ENCODE assay signal across 12 cellular contexts in the genomic region with DNA sequence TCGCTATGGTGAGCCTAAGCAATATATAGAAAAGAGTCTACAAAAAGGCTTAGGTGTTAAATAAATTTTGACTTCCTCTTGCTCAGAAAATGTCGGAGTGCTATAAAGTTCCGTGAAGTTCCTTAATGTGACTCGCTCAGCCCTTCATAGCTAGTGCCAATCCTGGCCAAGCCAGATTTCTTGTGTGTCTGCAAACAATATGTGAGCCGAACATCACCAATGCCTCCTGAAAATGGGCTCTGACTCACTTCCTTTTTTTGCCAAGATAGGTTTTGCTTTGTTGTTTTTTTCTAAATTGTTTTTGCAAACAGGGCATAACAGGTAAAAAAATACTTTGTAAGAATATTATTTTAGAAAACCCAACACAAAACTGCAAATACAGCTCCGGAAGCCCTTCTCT. TPM values are rescaled to one million over a fixed set of nuclear protein-coding genes. Genes with fewer than 3 reads are reported as not detected.
DNase-seq lines count a peak whose midpoint lies in the region; ATAC-seq and TF ChIP-seq lines count a peak whose summit lies in the region.
"Had no signal": no experiment of that assay in that cellular context is flagged by ENCODE, and none has a peak within 500 bp of the region (broad histone marks: within the 10 kb centered on the region; RNA-seq: fewer than 3 reads in every experiment).

No MANE protein-coding gene starts in this region.

- H3K27me3 Mint-ChIP-seq in CD8-positive, alpha-beta T cell (ENCODE audit: low read depth), result no peaks in the 10 kb centered on the region
- no peaks in the 10 kb centered on the region for H3K27me3 Mint-ChIP-seq in activated T-helper 2 cell treated with anti-CD3 and anti-CD28 coated beads, Interferon-gamma antibody, Interleukin-2, Interleukin-4, amounts not matched to agents 10 μg/mL and 5 μg/mL and 100 μg/mL, durations not matched to agents 14 hours and 24 hours and 36 hours (ENCODE audit: low read depth)
- peaks cover under 1% of the 10 kb centered on the region for H3K27me3 Mint-ChIP-seq in nephron progenitor cell (ENCODE audit: low read depth, poor library complexity)

- TF ChIP-seq CTCF in CD8-positive, alpha-beta T cell (IDR thresholded peaks at IDR 0.05), result no peak
- TF ChIP-seq CTCF in lower lobe of right lung (IDR thresholded peaks at IDR 0.05) (no peak), nephron progenitor cell (IDR thresholded peaks at IDR 0.05) (no peak)

- no peak overlapping the region for H3K4me3 ChIP-seq in CD8-positive, alpha-beta T cell (ENCODE audit: low read depth, low read length)
- H3K4me3 ChIP-seq in lower lobe of right lung, result no peak overlapping the region
- H3K4me3 ChIP-seq: upper lobe of left lung had no signal

- intact Hi-C loops in CD8-positive, alpha-beta T cell (cut with DNase I, micrococcal nuclease), result loop anchor here in 1 of 2 experiments (1.0 to 5.0 kb wide), 3 partner anchors 10 to 98 kb away; no protein-coding TSS in a partner anchor
- intact Hi-C loops in activated T-helper 2 cell treated with anti-CD3 and anti-CD28 coated beads, Interferon-gamma antibody, Interleukin-2, Interleukin-4, amounts not matched to agents 10 μg/mL and 5 μg/mL and 100 μg/mL, durations not matched to agents 14 hours and 24 hours and 36 hours (cut with micrococcal nuclease), result no loop called here
- intact Hi-C loops in lower lobe of right lung (cut with DNase I), result no loop called here

- POLR2A ChIA-PET in CD8-positive, alpha-beta T cell (lab: Charles Lee), result interaction anchor here (0.7 to 3.8 kb wide), 8 partner anchors 10 to 190 kb away, joined by 3 to 18 read pairs (median 4); a partner anchor contains a TSS

- H3K27ac ChIP-seq in CD8-positive, alpha-beta T cell (ENCODE audit: low read depth, low read length), result no peak overlapping the region
- no peak overlapping the region for H3K27ac ChIP-seq in lower lobe of right lung

- peak; percentile 52 for ATAC-seq in CD8-positive, alpha-beta T cell
- ATAC-seq in lower lobe of right lung (no peak), HG03432 (IDR thresholded peaks at IDR 0.05; ENCODE audit: unreplicated experiment) (no peak)
- ATAC-seq: left ventricle myocardium superior, WTC11 had no signal

- peaks cover 9% of the 10 kb centered on the region for H3K9me3 Mint-ChIP-seq in CD8-positive, alpha-beta T cell
- H3K9me3 Mint-ChIP-seq in activated T-helper 2 cell treated with anti-CD3 and anti-CD28 coated beads, Interferon-gamma antibody, Interleukin-2, Interleukin-4, amounts not matched to agents 10 μg/mL and 5 μg/mL and 100 μg/mL, durations not matched to agents 14 hours and 24 hours and 36 hours, result peaks cover 18% of the 10 kb centered on the region
- peaks cover 4% of the 10 kb centered on the region for H3K9me3 Mint-ChIP-seq in nephron progenitor cell

- H3K9me3 ChIP-seq in CD8-positive, alpha-beta T cell (ENCODE audit: low read length), result no peaks in the 10 kb centered on the region
- no peaks in the 10 kb centered on the region for H3K9me3 ChIP-seq in lower lobe of right lung
- H3K9me3 ChIP-seq: upper lobe of left lung had no signal

- CTCF ChIA-PET in CD8-positive, alpha-beta T cell (lab: Charles Lee), result interaction anchor here (0.6 to 2.2 kb wide), 7 partner anchors 9 to 231 kb away, joined by 3 to 7 read pairs (median 4); no protein-coding TSS in a partner anchor

- H3K4me1 ChIP-seq in CD8-positive, alpha-beta T cell (ENCODE audit: insufficient read depth, low read length), result peaks cover 75% of the 10 kb centered on the region
- H3K4me1 ChIP-seq in lower lobe of right lung, result peaks cover 73% of the 10 kb centered on the region

- peaks cover 22% of the 10 kb centered on the region for H3K36me3 ChIP-seq in CD8-positive, alpha-beta T cell (ENCODE audit: insufficient read depth, low read length)
- H3K36me3 ChIP-seq in lower lobe of right lung, result peaks cover 39% of the 10 kb centered on the region

- peak overlapping the region; percentile 37 for H3K4me3 Mint-ChIP-seq in CD8-positive, alpha-beta T cell
- no peak overlapping the region for H3K4me3 Mint-ChIP-seq in activated T-helper 2 cell treated with anti-CD3 and anti-CD28 coated beads, Interferon-gamma antibody, Interleukin-2, Interleukin-4, amounts not matched to agents 10 μg/mL and 5 μg/mL and 100 μg/mL, durations not matched to agents 14 hours and 24 hours and 36 hours (ENCODE audit: low read depth)
- no peak overlapping the region for H3K4me3 Mint-ChIP-seq in nephron progenitor cell
- H3K4me3 Mint-ChIP-seq: WTC11 had no signal

- peaks cover 90% of the 10 kb centered on the region for H3K4me1 Mint-ChIP-seq in CD8-positive, alpha-beta T cell (ENCODE audit: low read depth)
- peaks cover 49% of the 10 kb centered on the region for H3K4me1 Mint-ChIP-seq in activated T-helper 2 cell treated with anti-CD3 and anti-CD28 coated beads, Interferon-gamma antibody, Interleukin-2, Interleukin-4, amounts not matched to agents 10 μg/mL and 5 μg/mL and 100 μg/mL, durations not matched to agents 14 hours and 24 hours and 36 hours (ENCODE audit: low read depth)
- H3K4me1 Mint-ChIP-seq in nephron progenitor cell, result peaks cover 4% of the 10 kb centered on the region

- H3K27ac Mint-ChIP-seq in CD8-positive, alpha-beta T cell, result peak overlapping the region; percentile 81
- peak overlapping the region; percentile 61 for H3K27ac Mint-ChIP-seq in activated T-helper 2 cell treated with anti-CD3 and anti-CD28 coated beads, Interferon-gamma antibody, Interleukin-2, Interleukin-4, amounts not matched to agents 10 μg/mL and 5 μg/mL and 100 μg/mL, durations not matched to agents 14 hours and 24 hours and 36 hours
- H3K27ac Mint-ChIP-seq in nephron progenitor cell, result no peak overlapping the region
- H3K27ac Mint-ChIP-seq: WTC11 had no signal

- H3K36me3 Mint-ChIP-seq in CD8-positive, alpha-beta T cell, result peaks cover 74% of the 10 kb centered on the region
- H3K36me3 Mint-ChIP-seq in activated T-helper 2 cell treated with anti-CD3 and anti-CD28 coated beads, Interferon-gamma antibody, Interleukin-2, Interleukin-4, amounts not matched to agents 10 μg/mL and 5 μg/mL and 100 μg/mL, durations not matched to agents 14 hours and 24 hours and 36 hours (ENCODE audit: low read depth), result peaks cover 76% of the 10 kb centered on the region
- peaks cover 69% of the 10 kb centered on the region for H3K36me3 Mint-ChIP-seq in nephron progenitor cell (ENCODE audit: low read depth)

- H3K27me3 ChIP-seq in CD8-positive, alpha-beta T cell (ENCODE audit: insufficient read depth, low read length), result no peaks in the 10 kb centered on the region
- H3K27me3 ChIP-seq in lower lobe of right lung (ENCODE audit: low read depth), result no peaks in the 10 kb centered on the region
- H3K27me3 ChIP-seq: upper lobe of left lung had no signal

- peak in 2 of 7 experiments; percentile 44 to 47 for DNase-seq in CD8-positive, alpha-beta T cell
- peak; percentile 83 for DNase-seq in M059J (ENCODE audit: low read depth)
- DNase-seq in activated T-helper 2 cell treated with anti-CD3 and anti-CD28 coated beads, Interferon-gamma antibody, Interleukin-2, Interleukin-4, amounts not matched to agents 10 μg/mL and 5 μg/mL and 100 μg/mL, durations not matched to agents 14 hours and 24 hours and 36 hours (ENCODE audit: low spot score), result no peak
- DNase-seq in lower lobe of right lung, result peak; percentile 10
- DNase-seq in nephron progenitor cell, result no peak
- DNase-seq in inferior parietal cortex (ENCODE audit: extremely low spot score), result no peak
- DNase-seq in NCI-H1694 treated with DMSO at 0.1 percent for 48 hours (lab: John Stamatoyannopoulos, UW), result no peak
- DNase-seq: left ventricle myocardium superior, NCI-H2171 treated with DMSO at 0.1 percent for 48 hours, upper lobe of left lung had no signal

RNA-seq across cellular contexts. Expression of a gene that starts 26.1 kb away (rescaled TPM):
- 10 to 100 TPM; 27.4 to 28.1 TPM for total RNA-seq in CD8-positive, alpha-beta T cell
- total RNA-seq in M059J (2014; rRNA removed; shearing (Covaris generic)), result 63.4 and 78.4 TPM in 2 replicates
- total RNA-seq in activated T-helper 2 cell treated with anti-CD3 and anti-CD28 coated beads, Interferon-gamma antibody, Interleukin-2, Interleukin-4, amounts not matched to agents 10 μg/mL and 5 μg/mL and 100 μg/mL, durations not matched to agents 14 hours and 24 hours and 36 hours, result 8.6 and 9.8 TPM in 2 replicates
- total RNA-seq in lower lobe of right lung, result 73.1 TPM

Comparison
In these comparisons a context has a peak if more than half of its experiments do, and no peak if none do; other contexts are left out.
1. DNase-seq: peak in M059J (single experiment) and lower lobe of right lung (single experiment); none in activated T-helper 2 cell treated with anti-CD3 and anti-CD28 coated beads, Interferon-gamma antibody, Interleukin-2, Interleukin-4, amounts not matched to agents 10 μg/mL and 5 μg/mL and 100 μg/mL, durations not matched to agents 14 hours and 24 hours and 36 hours (single experiment), nephron progenitor cell (single experiment), inferior parietal cortex (single experiment) and NCI-H1694 treated with DMSO at 0.1 percent for 48 hours (single experiment).